ENCODE assay signal across 16 cellular contexts in genomic region chr4:164892018-164892417, GRCh38.
DNase-seq lines count a peak whose midpoint lies in the region; ATAC-seq and TF ChIP-seq lines count a peak whose summit lies in the region.
"Had no signal": no experiment of that assay in that cellular context is flagged by ENCODE, and none has a peak within 500 bp of the region (broad histone marks: within the 10 kb centered on the region; RNA-seq: fewer than 3 reads in every experiment).

No MANE protein-coding gene starts in this region.

- no peaks in the 10 kb centered on the region for H3K9me3 Mint-ChIP-seq in stimulated activated naive CD8-positive, alpha-beta T cell treated with anti-CD3 and anti-CD28 coated beads, Interleukin-15, amount 100 ng/mL, for 72 hours
- H3K9me3 Mint-ChIP-seq: activated T-cell treated with anti-CD3 and anti-CD28 coated beads, Interleukin-2, amount 50 U/mL, for 72 hours had no signal

- no peaks in the 10 kb centered on the region for H3K27me3 ChIP-seq in GM06990 (replicated peaks; ENCODE audit: control insufficient read depth, insufficient read depth, low read length)
- H3K27me3 ChIP-seq: brain microvascular endothelial cell, stomach had no signal

- no peak overlapping the region for H3K4me3 ChIP-seq in GM06990 (replicated peaks; ENCODE audit: low read depth, low read length)
- H3K4me3 ChIP-seq: stomach had no signal

- H3K4me3 Mint-ChIP-seq in stimulated activated naive CD8-positive, alpha-beta T cell treated with anti-CD3 and anti-CD28 coated beads, Interleukin-15, amount 100 ng/mL, for 72 hours = no peak overlapping the region
- H3K4me3 Mint-ChIP-seq: activated T-cell treated with anti-CD3 and anti-CD28 coated beads, Interleukin-2, amount 50 U/mL, for 72 hours; IgD-negative memory B cell had no signal

- peaks cover 18% of the 10 kb centered on the region for H3K27me3 Mint-ChIP-seq in stimulated activated naive CD8-positive, alpha-beta T cell treated with anti-CD3 and anti-CD28 coated beads, Interleukin-15, amount 100 ng/mL, for 72 hours

- no peaks in the 10 kb centered on the region for H3K4me1 Mint-ChIP-seq in stimulated activated naive CD8-positive, alpha-beta T cell treated with anti-CD3 and anti-CD28 coated beads, Interleukin-15, amount 100 ng/mL, for 72 hours

- H3K36me3 ChIP-seq in GM06990 (ENCODE audit: control insufficient read depth, insufficient read depth, low read length) = no peaks in the 10 kb centered on the region
- H3K36me3 ChIP-seq: brain microvascular endothelial cell, stomach had no signal

- no peak for TF ChIP-seq CTCF in GM06990 (IDR thresholded peaks at IDR 0.05; ENCODE audit: insufficient read depth, low read length, poor library complexity, severe bottlenecking)

- ATAC-seq in GM19395 (IDR thresholded peaks at IDR 0.05; ENCODE audit: unreplicated experiment) (peak; percentile 85), HG02678 (IDR thresholded peaks at IDR 0.05; ENCODE audit: unreplicated experiment) (peak; percentile 90), HG03378 (IDR thresholded peaks at IDR 0.05; ENCODE audit: unreplicated experiment) (peak; percentile 91)
- ATAC-seq in stimulated activated naive CD8-positive, alpha-beta T cell treated with anti-CD3 and anti-CD28 coated beads, Interleukin-15, amount 100 ng/mL, for 72 hours = no peak
- ATAC-seq: activated T-cell treated with anti-CD3 and anti-CD28 coated beads, Interleukin-2, amount 50 U/mL, for 72 hours had no signal

- DNase-seq in GM06990 (ENCODE audit: extremely low read depth, insufficient read length) = peak; percentile 11
- DNase-seq in stimulated activated naive CD8-positive, alpha-beta T cell treated with anti-CD3 and anti-CD28 coated beads, Interleukin-15, amount 100 ng/mL, for 72 hours = no peak
- DNase-seq in DMS 273 treated with DMSO at 0.1 percent for 48 hours (lab: John Stamatoyannopoulos, UW) = no peak
- DNase-seq in stimulated activated CD4-positive, alpha-beta T cell treated with anti-CD3 and anti-CD28 coated beads, Interleukin-4, amount 100 ng/mL, for 24 hours = no peak
- DNase-seq in activated CD8-positive, alpha-beta memory T cell treated with anti-CD3 and anti-CD28 coated beads, Interleukin-2, amount 50 U/mL, for 4 hours = no peak
- DNase-seq: activated T-cell treated with anti-CD3 and anti-CD28 coated beads, Interleukin-2, amount 50 U/mL, for 72 hours; brain microvascular endothelial cell; DND-41; mesendoderm; RPMI8226; stimulated activated CD4-positive, alpha-beta T cell treated with anti-CD3 and anti-CD28 coated beads, Interleukin-2, amount 100 ng/mL, for 24 hours; stomach had no signal

- H3K27ac Mint-ChIP-seq in stimulated activated naive CD8-positive, alpha-beta T cell treated with anti-CD3 and anti-CD28 coated beads, Interleukin-15, amount 100 ng/mL, for 72 hours = no peak overlapping the region
- H3K27ac Mint-ChIP-seq: activated T-cell treated with anti-CD3 and anti-CD28 coated beads, Interleukin-2, amount 50 U/mL, for 72 hours; IgD-negative memory B cell had no signal
